11 cellular contexts compared by ENCODE assay signal in the genomic region with DNA sequence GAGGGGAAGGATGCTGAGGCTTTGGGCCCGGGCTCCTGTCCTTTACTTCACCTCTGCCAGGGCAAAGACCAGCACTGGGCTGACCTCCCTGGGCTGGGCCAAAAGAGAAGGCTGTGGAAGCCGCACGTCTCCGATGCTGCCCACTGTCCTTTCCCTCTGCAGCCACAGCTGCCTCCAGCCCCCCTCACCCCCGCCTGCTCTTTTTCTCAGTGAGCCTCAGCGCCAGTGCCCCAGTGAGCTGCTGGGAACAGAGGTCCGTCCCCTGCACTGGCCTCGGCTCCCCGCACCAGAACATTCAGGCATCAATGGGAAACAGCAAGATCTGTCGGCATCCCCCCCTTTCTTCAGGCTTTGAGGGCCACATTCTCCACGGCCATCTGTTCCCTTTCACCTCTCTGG.
DNase-seq lines count a peak whose midpoint lies in the region; TF ChIP-seq lines count a peak whose summit lies in the region.
"Had no signal": no experiment of that assay in that cellular context is flagged by ENCODE, and none has a peak within 500 bp of the region (broad histone marks: within the 10 kb centered on the region; RNA-seq: fewer than 3 reads in every experiment).

No MANE protein-coding gene starts in this region.

- no peaks in the 10 kb centered on the region for H3K27me3 ChIP-seq in neural progenitor cell
- no peaks in the 10 kb centered on the region for H3K27me3 ChIP-seq in tibial artery

- no peak overlapping the region for H3K9ac ChIP-seq in neural progenitor cell

- H3K36me3 Mint-ChIP-seq in neural progenitor cell (peaks cover 5% of the 10 kb centered on the region), CD14-positive monocyte (peaks cover 6 to 9% of the 10 kb centered on the region in 2 donors), Calu3 (ENCODE audit: insufficient read depth, unreplicated experiment) (no peaks in the 10 kb centered on the region)

- peak overlapping the region; percentile 72 for H3K4me3 Mint-ChIP-seq in neural progenitor cell
- no peak overlapping the region for H3K4me3 Mint-ChIP-seq in CD14-positive monocyte
- no peak overlapping the region for H3K4me3 Mint-ChIP-seq in Calu3 (ENCODE audit: low read depth, unreplicated experiment)

- DNase-seq in head of caudate nucleus (peak; percentile 18 to 76 (median 52)), neural progenitor cell (ENCODE audit: low spot score) (peak; percentile 85), tibial artery (no peak), CD14-positive monocyte (ENCODE audit: low spot score) (no peak), Calu3 (no peak), SHP77 treated with DMSO at 0.1 percent for 48 hours (lab: John Stamatoyannopoulos, UW) (no peak)
- DNase-seq in activated T-cell treated with anti-CD3 and anti-CD28 coated beads, Interleukin-2, amount 50 U/mL, for 1 hour = no peak
- DNase-seq: DMS153, kidney glomerular epithelial cell, PC-3 had no signal

- H3K4me3 ChIP-seq in neural progenitor cell = no peak overlapping the region
- H3K4me3 ChIP-seq in tibial artery = no peak overlapping the region

- no peaks in the 10 kb centered on the region for H3K79me2 ChIP-seq in neural progenitor cell (ENCODE audit: low read depth)

- TF ChIP-seq CTCF in neural progenitor cell (IDR thresholded peaks at IDR 0.05) (no peak), tibial artery (IDR thresholded peaks at IDR 0.05) (no peak), CD14-positive monocyte (IDR thresholded peaks at IDR 0.05) (no peak), Calu3 (IDR thresholded peaks at IDR 0.05; ENCODE audit: unreplicated experiment) (no peak)

- peak overlapping the region; percentile 99 for H3K27ac Mint-ChIP-seq in neural progenitor cell
- H3K27ac Mint-ChIP-seq in CD14-positive monocyte = peak overlapping the region in 3 of 7 donors; percentile 46 to 79 (median 52)
- H3K27ac Mint-ChIP-seq in Calu3 (ENCODE audit: unreplicated experiment) = no peak overlapping the region

- peak overlapping the region; percentile 57 for H3K4me2 ChIP-seq in neural progenitor cell

- H3K9me3 Mint-ChIP-seq in neural progenitor cell = peaks cover 8% of the 10 kb centered on the region
- H3K9me3 Mint-ChIP-seq in CD14-positive monocyte = no peaks in the 10 kb centered on the region
- H3K9me3 Mint-ChIP-seq in Calu3 (ENCODE audit: low read depth, unreplicated experiment) = no peaks in the 10 kb centered on the region

- H3K27ac ChIP-seq in adipose tissue (ENCODE audit: low read depth, low read length) (peak overlapping the region; percentile 1), neural progenitor cell (peak overlapping the region; percentile 95), tibial artery (peak overlapping the region; percentile 68 to 82)

- H3K36me3 ChIP-seq in neural progenitor cell (no peaks in the 10 kb centered on the region), tibial artery (no peaks in the 10 kb centered on the region)

- peaks cover 85% of the 10 kb centered on the region for H3K4me1 Mint-ChIP-seq in neural progenitor cell
- H3K4me1 Mint-ChIP-seq in CD14-positive monocyte = peaks cover 77% of the 10 kb centered on the region
- no peaks in the 10 kb centered on the region for H3K4me1 Mint-ChIP-seq in Calu3 (ENCODE audit: low read depth, unreplicated experiment)

- no TSS peak for BruUV-seq in Calu3 (replicated peaks; lab: Mats Ljungman, UMichigan)

- H3K9me3 ChIP-seq in neural progenitor cell (ENCODE audit: low read depth) = no peaks in the 10 kb centered on the region
- no peaks in the 10 kb centered on the region for H3K9me3 ChIP-seq in tibial artery

- intact Hi-C loops in head of caudate nucleus (cut with DNase I) (no loop called here), tibial artery (cut with DNase I; ENCODE audit: low total_unique reads) (no loop called here), CD14-positive monocyte (cut with micrococcal nuclease) (loop anchor here (5.0 to 10.0 kb wide), 6 partner anchors 80 to 400 kb away; a partner anchor contains a TSS), Calu3 (cut with micrococcal nuclease; ENCODE audit: unreplicated experiment) (no loop called here)

- 60 to 91% (median 70%) methylated on average over 10 to 11 of the region's 11 CpGs for WGBS in adipose tissue, 3 donors

- H3K4me1 ChIP-seq in neural progenitor cell (peaks cover 67% of the 10 kb centered on the region), tibial artery (peaks cover 0 to 91% (median 69%) of the 10 kb centered on the region in 4 donors)

- CTCF ChIA-PET in Calu3 (lab: Charles Lee) = no interaction called here

- H3F3A ChIP-seq in neural progenitor cell (ENCODE audit: low read depth) = peaks cover 44% of the 10 kb centered on the region

- no peaks in the 10 kb centered on the region for H4K20me1 ChIP-seq in neural progenitor cell (ENCODE audit: low read depth)

- H3K27me3 Mint-ChIP-seq in neural progenitor cell (ENCODE audit: insufficient read depth, low read depth) = peaks cover 4% of the 10 kb centered on the region
- no peaks in the 10 kb centered on the region for H3K27me3 Mint-ChIP-seq in CD14-positive monocyte (ENCODE audit: low read depth in 3 of 3)
- H3K27me3 Mint-ChIP-seq in Calu3 (ENCODE audit: unreplicated experiment) = no peaks in the 10 kb centered on the region

- no peak overlapping the region for H2AFZ ChIP-seq in neural progenitor cell (replicated peaks)

Comparison
In these comparisons a context has a peak if more than half of its experiments do, and no peak if none do; other contexts are left out.
1. H3K27ac ChIP-seq: peak in every context shown above with its lines; median percentile 95 in neural progenitor cell; 75 in tibial artery; 1 in adipose tissue.
2. DNase-seq: peak in head of caudate nucleus (42 of 42) and neural progenitor cell (single experiment); none in tibial artery (0 of 2), CD14-positive monocyte (single experiment), Calu3 (single experiment), SHP77 treated with DMSO at 0.1 percent for 48 hours (single experiment) and activated T-cell treated with anti-CD3 and anti-CD28 coated beads, Interleukin-2, amount 50 U/mL, for 1 hour (single experiment).
3. intact Hi-C loops: an anchor here in CD14-positive monocyte (5.0 to 10.0 kb wide); none called in head of caudate nucleus, tibial artery and Calu3.